20 cellular contexts compared by ENCODE assay signal in genomic region chr7:70525991-70526390, GRCh38.
"Had no signal": no experiment of that assay in that cellular context is flagged by ENCODE, and none has a peak within 500 bp of the region (broad histone marks: within the 10 kb centered on the region; RNA-seq: fewer than 3 reads in every experiment).

No MANE protein-coding gene starts in this region.

- H3K27me3 ChIP-seq: dorsolateral prefrontal cortex, esophagus muscularis mucosa, heart right ventricle, ovary, tibial artery, upper lobe of left lung, uterus had no signal

- ATAC-seq: foreskin keratinocyte; heart right ventricle; left lobe of liver; mucosa of descending colon; naive thymus-derived CD8-positive, alpha-beta T cell; right cardiac atrium had no signal

- H3K4me3 ChIP-seq: dorsolateral prefrontal cortex, esophagus muscularis mucosa, heart right ventricle, mucosa of descending colon, ovary, smooth muscle cell, tibial artery, upper lobe of left lung, uterus had no signal

- H3K4me1 ChIP-seq: foreskin keratinocyte, upper lobe of left lung, uterus had no signal

- H3K4me2 ChIP-seq: smooth muscle cell had no signal

- H3K36me3 ChIP-seq: esophagus muscularis mucosa, heart right ventricle, ovary, tibial artery, upper lobe of left lung, uterus had no signal

- H3K9me3 ChIP-seq: esophagus muscularis mucosa, mucosa of descending colon, ovary, tibial artery, upper lobe of left lung, uterus had no signal

- DNase-seq: cortex of kidney; effector CD8-positive, alpha-beta T cell; foreskin keratinocyte; heart right ventricle; islet precursor cell; mammary epithelial cell; mucosa of descending colon; naive thymus-derived CD8-positive, alpha-beta T cell; ovary; right cardiac atrium; stimulated activated CD4-positive, alpha-beta T cell treated with anti-CD3 and anti-CD28 coated beads, Interleukin-2, amount 100 ng/mL, for 48 hours; stimulated activated naive CD4-positive, alpha-beta T cell treated with Interleukin-2 at 50 U/mL for 16 hours; tibial artery; uterus had no signal

- H3K27ac ChIP-seq: dorsolateral prefrontal cortex, epithelial cell of prostate, esophagus muscularis mucosa, foreskin keratinocyte, heart right ventricle, ovary, tibial artery, upper lobe of left lung, uterus had no signal
